19 cellular contexts compared by ENCODE assay signal in genomic region chr5:90886381-90886780, GRCh38.
A peak's percentile ranks its signal among the peaks of the same experiment; 100 is the strongest.
DNase-seq lines count a peak whose midpoint lies in the region; ATAC-seq, FAIRE-seq and TF ChIP-seq lines count a peak whose summit lies in the region.
"Had no signal": no experiment of that assay in that cellular context is flagged by ENCODE, and none has a peak within 500 bp of the region (broad histone marks: within the 10 kb centered on the region; RNA-seq: fewer than 3 reads in every experiment).

No MANE protein-coding gene starts in this region.

- intact Hi-C loops in PC-3 (cut with micrococcal nuclease), result no loop called here

- H3K4me1 ChIP-seq in PC-3 (ENCODE audit: insufficient read depth, low read length), result peaks cover 58% of the 10 kb centered on the region
- H3K4me1 ChIP-seq: BLaER1 treated with 17β-estradiol and CSF1 and Interleukin-3, amounts not matched to agents 10 nM and 100 nM had no signal

- FAIRE-seq in bronchial epithelial cell (lab: Jason Lieb, UNC), result no peak
- FAIRE-seq: GM12878, H54, HTR-8/SVneo, K562 had no signal

- no peaks in the 10 kb centered on the region for H3K9me3 ChIP-seq in PC-3 (ENCODE audit: low read length)
- H3K9me3 ChIP-seq: BLaER1 treated with 17β-estradiol and CSF1 and Interleukin-3, amounts not matched to agents 10 nM and 100 nM had no signal

- H3K4me3 ChIP-seq in PC-3 (ENCODE audit: low read length) (no peak overlapping the region), bronchial epithelial cell (ENCODE audit: low read depth, low read length) (no peak overlapping the region), foreskin fibroblast (ENCODE audit: low read depth in 1 of 2, low read length in 2 of 2) (no peak overlapping the region)
- H3K4me3 ChIP-seq: BLaER1 treated with 17β-estradiol and CSF1 and Interleukin-3, amounts not matched to agents 10 nM and 100 nM; GM12878; GM23248; K562 had no signal

- no peak for TF ChIP-seq CTCF in PC-3 (conservative IDR thresholded peaks at IDR 0.05; ENCODE audit: low read depth, low read length)
- TF ChIP-seq CTCF in bronchial epithelial cell (IDR thresholded peaks at IDR 0.05; ENCODE audit: insufficient read depth, low read length, severe bottlenecking), result no peak
- TF ChIP-seq CTCF in foreskin fibroblast (IDR thresholded peaks at IDR 0.05; ENCODE audit: low read depth, low read length), result no peak

- peak; percentile 3 for DNase-seq in ELR (ENCODE audit: low read depth)
- DNase-seq in PC-3, result peak; percentile 93
- peak; percentile 92 for DNase-seq in bronchial epithelial cell (ENCODE audit: low read depth)
- peak; percentile 27 for DNase-seq in iris pigment epithelial cell (ENCODE audit: low read depth)
- no peak for DNase-seq in foreskin fibroblast
- DNase-seq: 8988T; Calu3; CD8-positive, alpha-beta T cell; DMS79 treated with DMSO at 0.1 percent for 48 hours; GM23248; IMR-90 had no signal

- H3K9me2 ChIP-seq in PC-3 (replicated peaks; ENCODE audit: low read length), result no peaks in the 10 kb centered on the region

- ATAC-seq in PC-3 (peak; percentile 69), GM21786 (IDR thresholded peaks at IDR 0.05; ENCODE audit: unreplicated experiment) (no peak), GM18868 (IDR thresholded peaks at IDR 0.05; ENCODE audit: unreplicated experiment) (no peak), GM19397 (IDR thresholded peaks at IDR 0.05; ENCODE audit: unreplicated experiment) (no peak)
- ATAC-seq: CD8-positive, alpha-beta T cell; GM12878; K562 had no signal

- no peaks in the 10 kb centered on the region for H4K20me1 ChIP-seq in PC-3 (ENCODE audit: low read length)
- H4K20me1 ChIP-seq: BLaER1 treated with 17β-estradiol and CSF1 and Interleukin-3, amounts not matched to agents 10 nM and 100 nM had no signal

- peaks cover 14% of the 10 kb centered on the region for H3F3A ChIP-seq in PC-3 (ENCODE audit: low read length, unreplicated experiment)

- H3K27ac ChIP-seq in PC-3 (ENCODE audit: low read length), result peak overlapping the region; percentile 98
- H3K27ac ChIP-seq: BLaER1 treated with 17β-estradiol and CSF1 and Interleukin-3, amounts not matched to agents 10 nM and 100 nM; GM23248 had no signal

- peak overlapping the region; percentile 57 for H3K4me2 ChIP-seq in PC-3 (ENCODE audit: low read length)
- H3K4me2 ChIP-seq: BLaER1 treated with 17β-estradiol and CSF1 and Interleukin-3, amounts not matched to agents 10 nM and 100 nM had no signal

- H3K79me2 ChIP-seq in PC-3 (ENCODE audit: low read length), result no peaks in the 10 kb centered on the region

- no TSS peak for BruUV-seq in PC-3 (replicated peaks; lab: Mats Ljungman, UMichigan)

- H3K27me3 ChIP-seq in PC-3 (ENCODE audit: low read length), result no peaks in the 10 kb centered on the region
- no peaks in the 10 kb centered on the region for H3K27me3 ChIP-seq in bronchial epithelial cell (ENCODE audit: control insufficient read depth, insufficient read depth, low read length)
- H3K27me3 ChIP-seq: BLaER1 treated with 17β-estradiol and CSF1 and Interleukin-3, amounts not matched to agents 10 nM and 100 nM had no signal

- peak overlapping the region; percentile 46 for H3K9ac ChIP-seq in PC-3 (ENCODE audit: low read length)
- H3K9ac ChIP-seq: BLaER1 treated with 17β-estradiol and CSF1 and Interleukin-3, amounts not matched to agents 10 nM and 100 nM; GM23248 had no signal

- POLR2A ChIA-PET in PC-3 (lab: Charles Lee; ENCODE audit: unreplicated experiment), result interaction anchor here (0.6 kb wide), 1 partner anchor 500 kb away, joined by 4 read pairs; no protein-coding TSS in a partner anchor

- CTCF ChIA-PET in PC-3 (lab: Charles Lee), result interaction anchor here (1.1 to 1.2 kb wide), 2 partner anchors 11 to 84 kb away, joined by 4 to 6 read pairs; no protein-coding TSS in a partner anchor

- H2AFZ ChIP-seq in PC-3 (ENCODE audit: low read length), result no peak overlapping the region
- H2AFZ ChIP-seq: GM23248 had no signal

- H3K36me3 ChIP-seq in PC-3 (ENCODE audit: low read depth, low read length) (no peaks in the 10 kb centered on the region), bronchial epithelial cell (ENCODE audit: control insufficient read depth, insufficient read depth, low read length) (no peaks in the 10 kb centered on the region)
- H3K36me3 ChIP-seq: BLaER1 treated with 17β-estradiol and CSF1 and Interleukin-3, amounts not matched to agents 10 nM and 100 nM had no signal

Comparison
In these comparisons a context has a peak if more than half of its experiments do, and no peak if none do; other contexts are left out.
1. DNase-seq: peak in ELR (single experiment), PC-3 (single experiment), bronchial epithelial cell (single experiment) and iris pigment epithelial cell (single experiment); none in foreskin fibroblast (0 of 2).